6 cellular contexts compared by ENCODE assay signal in the genomic region with DNA sequence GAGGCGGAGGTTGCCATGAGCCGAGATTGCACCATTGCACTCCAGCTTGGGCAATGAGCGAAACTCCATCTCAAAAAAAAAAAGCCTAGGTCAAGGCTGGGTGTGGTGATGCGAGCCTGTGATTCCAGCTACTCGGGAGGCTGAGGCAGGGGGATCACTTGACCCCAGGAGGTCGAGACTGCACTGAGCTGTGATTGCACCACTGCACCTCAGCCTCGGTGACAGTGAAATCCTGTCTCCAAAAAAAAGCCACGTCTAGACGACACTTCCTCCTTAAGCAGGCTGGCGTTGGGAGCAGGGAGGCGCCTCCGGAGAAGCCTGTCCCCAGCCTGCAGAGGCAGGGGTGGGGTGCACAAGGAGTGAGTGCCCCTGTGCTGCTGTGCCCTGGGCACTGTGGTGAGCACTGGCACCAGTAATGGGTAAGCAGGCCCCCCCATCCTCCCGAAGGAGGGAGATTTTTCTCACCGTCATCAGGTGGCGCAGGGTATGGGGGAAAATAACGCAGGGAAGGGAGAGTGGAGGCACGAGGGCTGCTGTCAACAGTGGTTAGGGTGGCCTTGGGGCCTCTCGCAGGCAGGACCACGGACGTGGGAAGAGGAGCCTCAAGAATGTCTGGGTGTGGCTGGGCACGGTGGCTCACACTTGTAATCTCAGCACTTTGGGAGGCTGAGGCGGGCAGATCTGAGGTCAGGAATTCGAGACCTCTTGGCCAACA. TPM values are rescaled to one million over a fixed set of nuclear protein-coding genes. Genes with fewer than 3 reads are reported as not detected.
DNase-seq lines count a peak whose midpoint lies in the region; ATAC-seq, FAIRE-seq and TF ChIP-seq lines count a peak whose summit lies in the region.

No MANE protein-coding gene starts in this region.

- H3K9ac ChIP-seq in K562 (ENCODE audit: insufficient read depth in 1 of 2, low read depth in 2 of 2, low read length in 2 of 2) = peak overlapping the region in 1 of 2 experiments; percentile 70; a peak in 2 of 4 replicates

- BruUV-seq in K562 (replicated peaks; lab: Mats Ljungman, UMichigan) = no TSS peak

- DNase-seq in activated naive CD4-positive, alpha-beta T cell treated with Interleukin-2 at 50 U/mL for 16 hours = peak; percentile 72
- DNase-seq in activated naive CD4-positive, alpha-beta T cell treated with anti-CD3 and anti-CD28 coated beads, Interleukin-2, amount 50 U/mL, for 16 hours = no peak
- DNase-seq in K562 (ENCODE audit: extremely low read depth in 1 of 4, low spot score in 3 of 4) = peak in 2 of 4 experiments; percentile 13 to 41
- DNase-seq in type B pancreatic cell (ENCODE audit: extremely low spot score, unreplicated experiment) = no peak
- no peak for DNase-seq in brain microvascular endothelial cell

- H3K27ac Mint-ChIP-seq in type B pancreatic cell = peak overlapping the region; percentile 36

- POLR2A ChIA-PET in K562 (lab: Yijun Ruan, JAX) = interaction anchor here (0.7 to 1.4 kb wide), 3 partner anchors 16 to 245 kb away, joined by 3 to 5 read pairs (median 3); no protein-coding TSS in a partner anchor

- CTCF ChIA-PET in K562 (lab: Yijun Ruan, JAX; ENCODE audit: low intra/inter-chr PET ratio) = interaction anchor here (0.6 to 1.1 kb wide), 2 partner anchors 178 to 1458 kb away, joined by 3 read pairs; no protein-coding TSS in a partner anchor

- H3K27ac ChIP-seq in K562 (ENCODE audit: extremely low read depth, low read depth, low read length) = no peak overlapping the region
- H3K27ac ChIP-seq in brain microvascular endothelial cell = no peak overlapping the region

- no peaks in the 10 kb centered on the region for H3K9me3 Mint-ChIP-seq in type B pancreatic cell

- H3K36me3 Mint-ChIP-seq in type B pancreatic cell = no peaks in the 10 kb centered on the region

- H3K4me1 ChIP-seq in K562 (replicated peaks in 1 of 2; ENCODE audit: control insufficient read depth in 2 of 2, insufficient read depth in 2 of 2, low read length in 2 of 2) = peaks cover 2 to 87% of the 10 kb centered on the region in 2 experiments; a peak in 4 of 5 replicates

- no peaks in the 10 kb centered on the region for H3K27me3 ChIP-seq in K562 (ENCODE audit: control insufficient read depth in 2 of 2, insufficient read depth in 2 of 2, low read length in 2 of 2)
- no peaks in the 10 kb centered on the region for H3K27me3 ChIP-seq in brain microvascular endothelial cell (replicated peaks)

- intact Hi-C loops in K562 (cut with micrococcal nuclease) = loop anchor here (5.0 kb wide), 1 partner anchor 180 kb away; no protein-coding TSS in a partner anchor

- no peak for TF ChIP-seq EP300 in K562 (IDR thresholded peaks at IDR 0.05; ENCODE audit: low read length)

- no peak for TF ChIP-seq RAD21 in K562 (CRISPR knock-in tag; conservative IDR thresholded peaks at IDR 0.05 in 1 of 2, IDR thresholded peaks at IDR 0.05 in 1 of 2)

- H3K27me3 Mint-ChIP-seq in type B pancreatic cell = no peaks in the 10 kb centered on the region

- peak; percentile 60 for TF ChIP-seq POLR2A in K562 (conservative IDR thresholded peaks at IDR 0.05)

- peaks cover 22% of the 10 kb centered on the region for H3K79me2 ChIP-seq in K562 (ENCODE audit: control insufficient read depth, insufficient read depth, low read length)

- in situ Hi-C loops in K562 (cut with MboI) = no loop called here
- in situ Hi-C loops in brain microvascular endothelial cell (cut with HindIII; ENCODE audit: low pct_ligation_motif_present, low sequenced_read_pairs) = no loop called here

- WGBS in K562 (ENCODE audit: insufficient coverage, low coverage, missing lambda C conversion rate) = 23% methylated on average over 19 of the region's 23 CpGs

- H3K36me3 ChIP-seq in K562 (ENCODE audit: control insufficient read depth, insufficient read depth, low read length) = peaks cover 74% of the 10 kb centered on the region
- peaks cover 74% of the 10 kb centered on the region for H3K36me3 ChIP-seq in brain microvascular endothelial cell (replicated peaks)

- H4K20me1 ChIP-seq in K562 (replicated peaks; ENCODE audit: control insufficient read depth, insufficient read depth, low read length) = no peaks in the 10 kb centered on the region; the same call in 1 of the 2 replicates

- no peak for TF ChIP-seq CTCF in K562 (IDR thresholded peaks at IDR 0.05 in 2 of 3, conservative IDR thresholded peaks at IDR 0.05 in 1 of 3; ENCODE audit: insufficient read depth in 2 of 3, low read depth in 1 of 3, low read length in 3 of 3)
- no peak for TF ChIP-seq CTCF in type B pancreatic cell (conservative IDR thresholded peaks at IDR 0.05)
- TF ChIP-seq CTCF in brain microvascular endothelial cell (IDR thresholded peaks at IDR 0.05; ENCODE audit: low read depth, low read length, missing control alignments) = no peak

- H3K9me3 ChIP-seq in K562 (replicated peaks; ENCODE audit: control insufficient read depth, insufficient read depth, low read depth, low read length) = no peaks in the 10 kb centered on the region

- peaks cover 7% of the 10 kb centered on the region for H3K4me1 Mint-ChIP-seq in type B pancreatic cell (ENCODE audit: unreplicated experiment)

- no peak overlapping the region for H3K4me3 Mint-ChIP-seq in type B pancreatic cell

- ATAC-seq in K562 (peak; percentile 12), HG02840 (IDR thresholded peaks at IDR 0.05; ENCODE audit: low FRiP score, unreplicated experiment) (no peak)

- FAIRE-seq in K562 (lab: Jason Lieb, UNC) = peak; percentile 69

- H3K4me2 ChIP-seq in K562 (ENCODE audit: insufficient read depth, low read length) = no peak overlapping the region

- H3K4me3 ChIP-seq in K562 = no peak overlapping the region
- H3K4me3 ChIP-seq in brain microvascular endothelial cell (ENCODE audit: low read depth, low read length) = no peak overlapping the region

- H2AFZ ChIP-seq in K562 (ENCODE audit: low read depth, low read length) = no peak overlapping the region

- H3K9me1 ChIP-seq in K562 (ENCODE audit: control insufficient read depth, insufficient read depth, low read length) = no peaks in the 10 kb centered on the region

RNA-seq across cellular contexts. Expression of a gene that starts 0.7 kb away (rescaled TPM):
- total RNA-seq in K562 (2011; cell fraction: chromatin; rRNA removed; ENCODE audit: low replicate concordance) = 7.8 and 42.3 TPM in 2 replicates
- 18.0 and 23.8 TPM in 2 replicates for total RNA-seq in K562 (2011; cell fraction: nucleolus; rRNA removed)
- 12.8 and 19.6 TPM in 2 replicates for total RNA-seq in K562 (2011; cell fraction: nucleoplasm; rRNA removed)
- total RNA-seq in K562 (2014; rRNA removed) (1.5 and 3.2 TPM in 2 replicates), K562 (2014; rRNA removed; fragmentation: Illumina TruSeq; extraction: Trizol) (1.4 and 1.5 TPM in 2 replicates), K562 (2015; rRNA removed; fragmentation: Illumina TruSeq; extraction: Trizol) (4.6 TPM in 2 replicates), K562 (2021) (10.1 and 10.2 TPM in 2 replicates), type B pancreatic cell (ENCODE audit: low replicate concordance) (22.7 and 26.0 TPM in 2 replicates)
- polyA plus RNA-seq in K562 (2011; rRNA removed) (2.4 and 6.5 TPM in 2 replicates), K562 (2014; fragmentation: Illumina TruSeq; extraction: Trizol) (1.5 and 2.1 TPM in 2 replicates), K562 (2014; fragmentation: Nextera tagmentation; extraction: Ambion mirVana) (under 1 TPM; 0.03 to 0.07 TPM), K562 (2014; rRNA removed) (4.5 and 5.9 TPM in 2 replicates)
- 5.8 and 7.6 TPM in 2 replicates for polyA plus RNA-seq in K562 (2011; cell fraction: cytosol; rRNA removed)
- 9.8 and 12.6 TPM in 2 replicates for polyA plus RNA-seq in K562 (2011; cell fraction: nucleus; rRNA removed)
- polyA plus RNA-seq in K562 (2012) = 6.2 and 11.6 TPM in 2 replicates
- polyA minus RNA-seq in K562 (2011; rRNA and poly(A)+ RNA removed) = 1.5 and 1.9 TPM in 2 replicates
- polyA minus RNA-seq in K562 (2011; cell fraction: cytosol; rRNA and poly(A)+ RNA removed) = 2.6 and 7.6 TPM in 2 replicates
- polyA minus RNA-seq in K562 (2011; cell fraction: nucleus; rRNA and poly(A)+ RNA removed) = 3.8 and 4.9 TPM in 2 replicates

RNA-seq across cellular contexts. Expression of a gene that starts 6.0 kb away (rescaled TPM):
- total RNA-seq in K562 (2011; cell fraction: chromatin; rRNA removed; ENCODE audit: low replicate concordance) = 43.7 and 158 TPM in 2 replicates
- 136 and 158 TPM in 2 replicates for total RNA-seq in K562 (2011; cell fraction: nucleolus; rRNA removed)
- 72.6 and 76.3 TPM in 2 replicates for total RNA-seq in K562 (2011; cell fraction: nucleoplasm; rRNA removed)
- total RNA-seq in K562 (2014; rRNA removed) (111 and 141 TPM in 2 replicates), K562 (2014; rRNA removed; fragmentation: Illumina TruSeq; extraction: Trizol) (21.1 and 29.3 TPM in 2 replicates), K562 (2015; rRNA removed; fragmentation: Illumina TruSeq; extraction: Trizol) (76.2 and 78.6 TPM in 2 replicates), K562 (2021) (113 and 122 TPM in 2 replicates), type B pancreatic cell (ENCODE audit: low replicate concordance) (59.2 and 62.4 TPM in 2 replicates)
- polyA plus RNA-seq in K562 (2011; rRNA removed) (43.2 and 54.4 TPM in 2 replicates), K562 (2014; fragmentation: Illumina TruSeq; extraction: Trizol) (59.1 and 66.9 TPM in 2 replicates), K562 (2014; fragmentation: Nextera tagmentation; extraction: Ambion mirVana) (1 to 10 TPM; 2.2 to 4.9 TPM), K562 (2014; rRNA removed) (129 TPM in 2 replicates)
- 55.0 and 104 TPM in 2 replicates for polyA plus RNA-seq in K562 (2011; cell fraction: cytosol; rRNA removed)
- polyA plus RNA-seq in K562 (2011; cell fraction: nucleus; rRNA removed) = 120 and 211 TPM in 2 replicates
- 52.6 and 75.7 TPM in 2 replicates for polyA plus RNA-seq in K562 (2012)
- 26.1 and 49.0 TPM in 2 replicates for polyA minus RNA-seq in K562 (2011; rRNA and poly(A)+ RNA removed)
- 66.1 and 69.2 TPM in 2 replicates for polyA minus RNA-seq in K562 (2011; cell fraction: cytosol; rRNA and poly(A)+ RNA removed)
- 65.4 and 68.5 TPM in 2 replicates for polyA minus RNA-seq in K562 (2011; cell fraction: nucleus; rRNA and poly(A)+ RNA removed)

RNA-seq across cellular contexts. Expression of a gene that starts 7.5 kb away (rescaled TPM):
- 149 and 492 TPM in 2 replicates for total RNA-seq in K562 (2011; cell fraction: chromatin; rRNA removed; ENCODE audit: low replicate concordance)
- total RNA-seq in K562 (2011; cell fraction: nucleolus; rRNA removed) = 401 and 445 TPM in 2 replicates
- total RNA-seq in K562 (2011; cell fraction: nucleoplasm; rRNA removed) = 251 and 254 TPM in 2 replicates
- total RNA-seq in K562 (2014; rRNA removed) = 496 and 567 TPM in 2 replicates
- 180 and 183 TPM in 2 replicates for total RNA-seq in K562 (2014; rRNA removed; fragmentation: Illumina TruSeq; extraction: Trizol)
- 303 and 312 TPM in 2 replicates for total RNA-seq in K562 (2015; rRNA removed; fragmentation: Illumina TruSeq; extraction: Trizol)
- 388 and 395 TPM in 2 replicates for total RNA-seq in K562 (2021)
- polyA plus RNA-seq in K562 (2011; rRNA removed) = 119 and 135 TPM in 2 replicates
- polyA plus RNA-seq in K562 (2011; cell fraction: cytosol; rRNA removed) = 195 and 287 TPM in 2 replicates
- polyA plus RNA-seq in K562 (2011; cell fraction: nucleus; rRNA removed) = 588 and 868 TPM in 2 replicates
- polyA plus RNA-seq in K562 (2012) = 313 and 327 TPM in 2 replicates
- polyA plus RNA-seq in K562 (2014; fragmentation: Illumina TruSeq; extraction: Trizol) = 338 and 435 TPM in 2 replicates
- 10 to 100 TPM; 35.3 to 53.8 TPM for polyA plus RNA-seq in K562 (2014; fragmentation: Nextera tagmentation; extraction: Ambion mirVana)
- 299 and 361 TPM in 2 replicates for polyA plus RNA-seq in K562 (2014; rRNA removed)
- polyA minus RNA-seq in K562 (2011; rRNA and poly(A)+ RNA removed) = 37.8 and 59.9 TPM in 2 replicates
- polyA minus RNA-seq in K562 (2011; cell fraction: cytosol; rRNA and poly(A)+ RNA removed) = 98.8 and 105 TPM in 2 replicates
- polyA minus RNA-seq in K562 (2011; cell fraction: nucleus; rRNA and poly(A)+ RNA removed) = 95.6 and 97.2 TPM in 2 replicates
- 179 and 215 TPM in 2 replicates for total RNA-seq in type B pancreatic cell (ENCODE audit: low replicate concordance)

RNA-seq across cellular contexts. Expression of a gene that starts 9.7 kb away (rescaled TPM):
- 0.81 and 2.5 TPM in 2 replicates for total RNA-seq in K562 (2011; cell fraction: chromatin; rRNA removed; ENCODE audit: low replicate concordance)
- total RNA-seq in K562 (2011; cell fraction: nucleolus; rRNA removed) = 1.8 and 3.0 TPM in 2 replicates
- 1.6 and 2.9 TPM in 2 replicates for total RNA-seq in K562 (2011; cell fraction: nucleoplasm; rRNA removed)
- total RNA-seq in K562 (2014; rRNA removed) (0.86 and 2.1 TPM in 2 replicates), K562 (2014; rRNA removed; fragmentation: Illumina TruSeq; extraction: Trizol) (0.38 and 0.58 TPM in 2 replicates), K562 (2015; rRNA removed; fragmentation: Illumina TruSeq; extraction: Trizol) (0.23 and 0.36 TPM in 2 replicates), K562 (2021) (0.42 and 0.58 TPM in 2 replicates), type B pancreatic cell (ENCODE audit: low replicate concordance) (0.27 TPM in 1 of 2 replicates, not detected in the other)
- polyA plus RNA-seq in K562 (2011; rRNA removed) (0.54 and 0.83 TPM in 2 replicates), K562 (2014; fragmentation: Illumina TruSeq; extraction: Trizol) (0.22 and 0.43 TPM in 2 replicates), K562 (2014; fragmentation: Nextera tagmentation; extraction: Ambion mirVana) (not detected), K562 (2014; rRNA removed) (0.31 and 0.97 TPM in 2 replicates)
- polyA plus RNA-seq in K562 (2011; cell fraction: cytosol; rRNA removed) = 0.66 and 1.6 TPM in 2 replicates
- 1.4 and 4.2 TPM in 2 replicates for polyA plus RNA-seq in K562 (2011; cell fraction: nucleus; rRNA removed)
- 0.51 and 0.70 TPM in 2 replicates for polyA plus RNA-seq in K562 (2012)
- 0.09 and 0.21 TPM in 2 replicates for polyA minus RNA-seq in K562 (2011; rRNA and poly(A)+ RNA removed)
- polyA minus RNA-seq in K562 (2011; cell fraction: cytosol; rRNA and poly(A)+ RNA removed) = 1.4 TPM in 1 of 2 replicates, not detected in the other
- polyA minus RNA-seq in K562 (2011; cell fraction: nucleus; rRNA and poly(A)+ RNA removed) = 0.33 and 1.8 TPM in 2 replicates

RNA-seq across cellular contexts. Expression of a gene that starts 26.1 kb away (rescaled TPM):
- total RNA-seq in K562 (2011; cell fraction: chromatin; rRNA removed; ENCODE audit: low replicate concordance) = 31.5 and 78.2 TPM in 2 replicates
- total RNA-seq in K562 (2011; cell fraction: nucleolus; rRNA removed) = 47.9 and 51.2 TPM in 2 replicates
- total RNA-seq in K562 (2011; cell fraction: nucleoplasm; rRNA removed) = 41.4 and 44.2 TPM in 2 replicates
- total RNA-seq in K562 (2014; rRNA removed) (13.0 and 16.6 TPM in 2 replicates), K562 (2014; rRNA removed; fragmentation: Illumina TruSeq; extraction: Trizol) (5.8 and 6.4 TPM in 2 replicates), K562 (2015; rRNA removed; fragmentation: Illumina TruSeq; extraction: Trizol) (6.8 and 7.5 TPM in 2 replicates), K562 (2021) (15.1 and 16.4 TPM in 2 replicates), type B pancreatic cell (ENCODE audit: low replicate concordance) (16.8 and 18.9 TPM in 2 replicates)
- polyA plus RNA-seq in K562 (2011; rRNA removed) (10.5 and 13.7 TPM in 2 replicates), K562 (2014; fragmentation: Illumina TruSeq; extraction: Trizol) (14.1 and 16.8 TPM in 2 replicates), K562 (2014; fragmentation: Nextera tagmentation; extraction: Ambion mirVana) (1 to 10 TPM; 1.5 to 2.6 TPM), K562 (2014; rRNA removed) (22.6 and 25.7 TPM in 2 replicates)
- 9.5 and 19.0 TPM in 2 replicates for polyA plus RNA-seq in K562 (2011; cell fraction: cytosol; rRNA removed)
- polyA plus RNA-seq in K562 (2011; cell fraction: nucleus; rRNA removed) = 60.4 and 126 TPM in 2 replicates
- polyA plus RNA-seq in K562 (2012) = 13.8 and 24.0 TPM in 2 replicates
- 3.4 and 7.6 TPM in 2 replicates for polyA minus RNA-seq in K562 (2011; rRNA and poly(A)+ RNA removed)
- polyA minus RNA-seq in K562 (2011; cell fraction: cytosol; rRNA and poly(A)+ RNA removed) = 3.1 and 3.3 TPM in 2 replicates
- polyA minus RNA-seq in K562 (2011; cell fraction: nucleus; rRNA and poly(A)+ RNA removed) = 10.0 and 21.1 TPM in 2 replicates
